ENCODE assay signal across 1 cellular context in genomic region chr15:72375846-72376581, GRCh38.
A peak's percentile ranks its signal among the peaks of the same experiment; 100 is the strongest.
TF ChIP-seq lines count a peak whose summit lies in the region.

Gene HEXA (minus strand): TSS chr15:72376014. CDS start chr15:72375972, 42 bp downstream.

TF ChIP-seq in HEK293, 187 proteins besides CTCF, POLR2A, EP300 and RAD21 (continued from another document and continues in another):
- peak; percentile 88 for TF ChIP-seq ZNF148 (tag by site-specific recombination; IDR thresholded peaks at IDR 0.05; ENCODE audit: borderline replicate concordance)
- TF ChIP-seq OSR2 (tag by site-specific recombination; IDR thresholded peaks at IDR 0.05), result peak; percentile 43; the same call in 1 of the 2 replicates
- TF ChIP-seq ZEB2 (tag by site-specific recombination; IDR thresholded peaks at IDR 0.05), result peak; percentile 89
- peak; percentile 65; the same call in 1 of the 2 replicates for TF ChIP-seq RBAK (tag by site-specific recombination; IDR thresholded peaks at IDR 0.05)
- peak; percentile 100 for TF ChIP-seq ZBTB7A (tag by site-specific recombination; IDR thresholded peaks at IDR 0.05; ENCODE audit: low read depth)
- peak; percentile 74; the same call in 1 of the 2 replicates for TF ChIP-seq MYNN (tag by site-specific recombination; IDR thresholded peaks at IDR 0.05; ENCODE audit: borderline replicate concordance)
- TF ChIP-seq ZSCAN23 (tag by site-specific recombination; IDR thresholded peaks at IDR 0.05), result peak; percentile 99
- TF ChIP-seq ZNF596 (tag by site-specific recombination; IDR thresholded peaks at IDR 0.05), result no peak
- TF ChIP-seq HOXA7 (CRISPR knock-in tag; IDR thresholded peaks at IDR 0.05; ENCODE audit: borderline replicate concordance), result no peak
- TF ChIP-seq ZNF274 (IDR thresholded peaks at IDR 0.05; ENCODE audit: low read length), result no peak
- TF ChIP-seq ZNF274 (tag by site-specific recombination; IDR thresholded peaks at IDR 0.05; ENCODE audit: borderline replicate concordance), result no peak
- TF ChIP-seq ZNF223 (tag by site-specific recombination; IDR thresholded peaks at IDR 0.05), result no peak
- peak; percentile 94 for TF ChIP-seq ZNF843 (tag by site-specific recombination; IDR thresholded peaks at IDR 0.05)
- TF ChIP-seq ZNF133 (tag by site-specific recombination; IDR thresholded peaks at IDR 0.05), result no peak
- TF ChIP-seq ZNF830 (tag by site-specific recombination; IDR thresholded peaks at IDR 0.05; ENCODE audit: low read depth), result no peak
- peak; percentile 99 for TF ChIP-seq ZNF324 (tag by site-specific recombination; IDR thresholded peaks at IDR 0.05)
- TF ChIP-seq ZNF341 (tag by site-specific recombination; IDR thresholded peaks at IDR 0.05; ENCODE audit: low read depth), result 0 out of 2 replicates have a peak, but pooled peaks have one; percentile 41
- no peak for TF ChIP-seq ZNF585B (tag by site-specific recombination; IDR thresholded peaks at IDR 0.05)
- no peak for TF ChIP-seq ZNF404 (tag by site-specific recombination; IDR thresholded peaks at IDR 0.05)
- peak; percentile 88 for TF ChIP-seq YY1 (tag by site-specific recombination; IDR thresholded peaks at IDR 0.05)
- TF ChIP-seq HIC1 (tag by site-specific recombination; IDR thresholded peaks at IDR 0.05), result no peak; the same call in 1 of the 2 replicates
- peak; percentile 99 for TF ChIP-seq ZNF580 (tag by site-specific recombination; IDR thresholded peaks at IDR 0.05)
- TF ChIP-seq GLI4 (tag by site-specific recombination; IDR thresholded peaks at IDR 0.05), result peak; percentile 94; the same call in 1 of the 2 replicates
- no peak for TF ChIP-seq ZNF530 (tag by site-specific recombination; IDR thresholded peaks at IDR 0.05; ENCODE audit: low read depth)
- TF ChIP-seq AEBP2 (tag by site-specific recombination; IDR thresholded peaks at IDR 0.05; ENCODE audit: borderline replicate concordance), result peak; percentile 55; the same call in 1 of the 2 replicates
- TF ChIP-seq ZNF677 (tag by site-specific recombination; IDR thresholded peaks at IDR 0.05), result no peak
- peak; percentile 92 for TF ChIP-seq ZNF121 (tag by site-specific recombination; IDR thresholded peaks at IDR 0.05)
- peak; percentile 62 for TF ChIP-seq ZBTB26 (tag by site-specific recombination; optimal IDR thresholded peaks at IDR 0.05)
- TF ChIP-seq ZNF610 (tag by site-specific recombination; IDR thresholded peaks at IDR 0.05; ENCODE audit: borderline replicate concordance), result peak; percentile 93
- TF ChIP-seq ZNF10 (tag by site-specific recombination; IDR thresholded peaks at IDR 0.05), result peak; percentile 86
- no peak for TF ChIP-seq ZNF514 (tag by site-specific recombination; IDR thresholded peaks at IDR 0.05)
- TF ChIP-seq ZNF792 (tag by site-specific recombination; IDR thresholded peaks at IDR 0.05), result peak; percentile 65; the same call in 1 of the 2 replicates
- TF ChIP-seq ZNF558 (tag by site-specific recombination; IDR thresholded peaks at IDR 0.05), result peak; percentile 62; the same call in 1 of the 2 replicates
- TF ChIP-seq GFI1B (tag by site-specific recombination; IDR thresholded peaks at IDR 0.05), result peak; percentile 33; the same call in 1 of the 2 replicates
- peak; percentile 78 for TF ChIP-seq ZFHX2 (tag by site-specific recombination; conservative IDR thresholded peaks at IDR 0.05)
- peak; percentile 97 for TF ChIP-seq OVOL3 (tag by site-specific recombination; IDR thresholded peaks at IDR 0.05)
- peak; percentile 82 for TF ChIP-seq ZBTB1 (tag by site-specific recombination; IDR thresholded peaks at IDR 0.05)
- TF ChIP-seq ZBTB11 (tag by site-specific recombination; conservative IDR thresholded peaks at IDR 0.05; ENCODE audit: low read depth), result peak; percentile 82
- TF ChIP-seq ZNF658 (tag by site-specific recombination; IDR thresholded peaks at IDR 0.05), result 0 out of 2 replicates have a peak, but pooled peaks have one; percentile 31
- no peak for TF ChIP-seq ZNF202 (tag by site-specific recombination; IDR thresholded peaks at IDR 0.05; ENCODE audit: borderline replicate concordance)
- TF ChIP-seq ZNF704 (tag by site-specific recombination; IDR thresholded peaks at IDR 0.05), result peak; percentile 87
- 0 out of 2 replicates have a peak, but pooled peaks have one; percentile 65 for TF ChIP-seq HOXD13 (CRISPR knock-in tag; IDR thresholded peaks at IDR 0.05; ENCODE audit: borderline replicate concordance)
- peak; percentile 50 for TF ChIP-seq PRDM10 (tag by site-specific recombination; IDR thresholded peaks at IDR 0.05)
- peak; percentile 78 for TF ChIP-seq SCRT2 (tag by site-specific recombination; IDR thresholded peaks at IDR 0.05)
- TF ChIP-seq ZBTB20 (tag by site-specific recombination; IDR thresholded peaks at IDR 0.05), result peak; percentile 60; the same call in 1 of the 2 replicates
- TF ChIP-seq ZNF426 (tag by site-specific recombination; IDR thresholded peaks at IDR 0.05), result no peak
- peak; percentile 90 for TF ChIP-seq ZBTB21 (tag by site-specific recombination; IDR thresholded peaks at IDR 0.05)
- peak; percentile 69 for TF ChIP-seq ZIC2 (tag by site-specific recombination; IDR thresholded peaks at IDR 0.05)
- no peak for TF ChIP-seq ZNF654 (tag by site-specific recombination; IDR thresholded peaks at IDR 0.05; ENCODE audit: low read depth)
- no peak; the same call in 1 of the 2 replicates for TF ChIP-seq ZNF302 (tag by site-specific recombination; IDR thresholded peaks at IDR 0.05; ENCODE audit: low read depth)
- TF ChIP-seq ZSCAN16 (tag by site-specific recombination; IDR thresholded peaks at IDR 0.05), result 0 out of 2 replicates have a peak, but pooled peaks have one; percentile 66
- no peak for TF ChIP-seq HOXC10 (CRISPR knock-in tag; IDR thresholded peaks at IDR 0.05)
- TF ChIP-seq ZNF266 (tag by site-specific recombination; IDR thresholded peaks at IDR 0.05; ENCODE audit: low read depth), result peak; percentile 62; the same call in 1 of the 2 replicates
- peak; percentile 91; the same call in 1 of the 2 replicates for TF ChIP-seq ZNF660 (tag by site-specific recombination; IDR thresholded peaks at IDR 0.05)
- no peak for TF ChIP-seq SETDB1 (IDR thresholded peaks at IDR 0.05; ENCODE audit: insufficient read length, low read length)
- no peak for TF ChIP-seq ZNF768 (tag by site-specific recombination; IDR thresholded peaks at IDR 0.05)
